In genomic region chr20:37456948-37457347, GRCh38 we compare ENCODE assay signal across 1 cellular context.
TF ChIP-seq lines count a peak whose summit lies in the region.

No MANE protein-coding gene starts in this region.

TF ChIP-seq in HEK293, 187 proteins besides CTCF, POLR2A, EP300 and RAD21 (continued from another document):
- TF ChIP-seq ZNF280C (tag by site-specific recombination; IDR thresholded peaks at IDR 0.05): no peak
- TF ChIP-seq ZNF169 (tag by site-specific recombination; IDR thresholded peaks at IDR 0.05): no peak
- TF ChIP-seq ZBTB48 (tag by site-specific recombination; IDR thresholded peaks at IDR 0.05): no peak
- TF ChIP-seq MEIS1 (CRISPR knock-in tag; IDR thresholded peaks at IDR 0.05; ENCODE audit: borderline replicate concordance): no peak
- TF ChIP-seq ZNF202 (tag by site-specific recombination; IDR thresholded peaks at IDR 0.05; ENCODE audit: borderline replicate concordance): no peak
- TF ChIP-seq MZF1 (tag by site-specific recombination; IDR thresholded peaks at IDR 0.05; ENCODE audit: borderline replicate concordance): no peak
- TF ChIP-seq ZNF600 (tag by site-specific recombination; IDR thresholded peaks at IDR 0.05): no peak
TF ChIP-seq in HEK293: peak in this region for 2.
